ENCODE assay signal across 32 cellular contexts in genomic region chr11:113213549-113213948, GRCh38.
"Had no signal": no experiment of that assay in that cellular context is flagged by ENCODE, and none has a peak within 500 bp of the region (broad histone marks: within the 10 kb centered on the region; RNA-seq: fewer than 3 reads in every experiment).

No MANE protein-coding gene starts in this region.

- H3K79me2 ChIP-seq: hepatocyte had no signal

- H3K36me3 ChIP-seq: esophagus squamous epithelium had no signal

- DNase-seq: activated CD4-positive, alpha-beta memory T cell treated with anti-CD3 and anti-CD28 coated beads for 36 hours; activated CD4-positive, alpha-beta T cell treated with anti-CD3 and anti-CD28 coated beads for 36 hours; activated CD4-positive, alpha-beta T cell treated with anti-CD3 and anti-CD28 coated beads, Interleukin-2, amount 10 ng/mL, durations not matched to agents 24 days and 14 days; activated CD4-positive, CD25-positive, alpha-beta regulatory T cell; activated CD4-positive, CD25-positive, alpha-beta regulatory T cell treated with anti-CD3 and anti-CD28 coated beads, Interleukin-2, amount 50 U/mL, for 72 hours; activated CD8-positive, alpha-beta memory T cell treated with anti-CD3 and anti-CD28 coated beads, Interleukin-2, amount 10 ng/mL, durations not matched to agents 7 days and 5 days; activated CD8-positive, alpha-beta memory T cell treated with anti-CD3 and anti-CD28 coated beads, Interleukin-2, amount 50 U/mL, for 4 hours; activated CD8-positive, alpha-beta T cell treated with anti-CD3 and anti-CD28 coated beads, Interleukin-2, amount 10 ng/mL, durations not matched to agents 7 days and 5 days; activated effector memory CD4-positive, alpha-beta T cell treated with Interleukin-2 at 50 U/mL for 16 hours; activated naive CD4-positive, alpha-beta T cell treated with anti-CD3 and anti-CD28 coated beads for 36 hours; activated naive CD8-positive, alpha-beta T cell treated with anti-CD3 and anti-CD28 coated beads for 36 hours; activated naive CD8-positive, alpha-beta T cell treated with anti-CD3 and anti-CD28 coated beads, Interleukin-2, amount 50 U/mL, for 24 hours; activated T-cell treated with anti-CD3 and anti-CD28 coated beads for 4 hours; activated T-cell treated with anti-CD3 and anti-CD28 coated beads, Interleukin-2, amount 50 U/mL, for 24 hours; activated T-cell treated with anti-CD3 and anti-CD28 coated beads, Interleukin-2, amount 50 U/mL, for 72 hours; adrenal gland; amygdala; aorta; dorsolateral prefrontal cortex; effector memory CD4-positive, alpha-beta T cell; endodermal cell; erythroblast; esophagus squamous epithelium; foreskin melanocyte; heart right ventricle; T-helper 1 cell; T-helper 17 cell; T1000 had no signal

- H3K9me3 ChIP-seq: adrenal gland, body of pancreas, esophagus squamous epithelium, gastroesophageal sphincter, heart right ventricle had no signal

- H3K4me3 ChIP-seq: adrenal gland, body of pancreas, coronary artery, dorsolateral prefrontal cortex, esophagus squamous epithelium, gastroesophageal sphincter, heart right ventricle, hepatocyte had no signal

- H3K4me2 ChIP-seq: hepatocyte had no signal

- H2AFZ ChIP-seq: hepatocyte had no signal

- H3K4me1 ChIP-seq: body of pancreas, esophagus squamous epithelium, gastroesophageal sphincter had no signal

- ATAC-seq: activated CD4-positive, alpha-beta T cell treated with anti-CD3 and anti-CD28 coated beads for 36 hours; activated CD8-positive, alpha-beta memory T cell treated with anti-CD3 and anti-CD28 coated beads, Interleukin-2, amount 10 ng/mL, durations not matched to agents 7 days and 5 days; activated CD8-positive, alpha-beta T cell treated with anti-CD3 and anti-CD28 coated beads, Interleukin-2, amount 10 ng/mL, durations not matched to agents 7 days and 5 days; activated naive CD8-positive, alpha-beta T cell treated with anti-CD3 and anti-CD28 coated beads, Interleukin-2, amount 50 U/mL, for 24 hours; activated T-cell treated with anti-CD3 and anti-CD28 coated beads, Interleukin-2, amount 50 U/mL, for 72 hours; body of pancreas; gastroesophageal sphincter; heart right ventricle; T-helper 17 cell had no signal

- H3K27me3 ChIP-seq: adrenal gland, body of pancreas, dorsolateral prefrontal cortex, esophagus squamous epithelium, gastroesophageal sphincter, heart right ventricle, hepatocyte had no signal

- H3K27ac ChIP-seq: adrenal gland, body of pancreas, coronary artery, esophagus squamous epithelium, gastroesophageal sphincter, heart right ventricle, hepatocyte had no signal
